ENCODE assay signal across 8 cellular contexts in genomic region chr17:28644782-28645575, GRCh38. TPM values are rescaled to one million over a fixed set of nuclear protein-coding genes. Genes with fewer than 3 reads are reported as not detected.
DNase-seq lines count a peak whose midpoint lies in the region; ATAC-seq and TF ChIP-seq lines count a peak whose summit lies in the region.

Gene BLTP2 (minus strand): TSS chr17:28645158. CDS start chr17:28645056, 102 bp downstream.

- no peaks in the 10 kb centered on the region for H3K9me3 ChIP-seq in cardiac muscle cell (ENCODE audit: low read depth)
- no peaks in the 10 kb centered on the region for H3K9me3 ChIP-seq in trophoblast cell (ENCODE audit: insufficient read depth, low read depth, low read length)
- no peaks in the 10 kb centered on the region for H3K9me3 ChIP-seq in tibial nerve

- no peak within 1 kb of the TSS for H2BK12ac ChIP-seq in trophoblast cell (ENCODE audit: low read length)

- H2AK5ac ChIP-seq in trophoblast cell (ENCODE audit: low read length), result peak within 1 kb of the TSS; percentile 39

- peak; percentile 61 to 95 for TF ChIP-seq EP300 in tibial nerve (IDR thresholded peaks at IDR 0.05)

- peaks cover 37% of the 10 kb centered on the region for H3K4me1 Mint-ChIP-seq in activated naive CD8-positive, alpha-beta T cell treated with anti-CD3 and anti-CD28 coated beads, Interleukin-2, amount 50 U/mL, for 24 hours

- H3K4ac ChIP-seq in trophoblast cell (ENCODE audit: low read depth, low read length), result peak within 1 kb of the TSS; percentile 65

- peak within 1 kb of the TSS; percentile 85 for H2BK5ac ChIP-seq in trophoblast cell (ENCODE audit: low read depth, low read length, poor library complexity)

- H3K27me3 Mint-ChIP-seq in activated naive CD8-positive, alpha-beta T cell treated with anti-CD3 and anti-CD28 coated beads, Interleukin-2, amount 50 U/mL, for 24 hours, result no peaks in the 10 kb centered on the region

- H3K4me1 ChIP-seq in cardiac muscle cell (ENCODE audit: low read depth) (peaks cover 17% of the 10 kb centered on the region), trophoblast cell (ENCODE audit: control insufficient read depth in 1 of 2, insufficient read depth in 2 of 2, low read length in 2 of 2) (peaks cover 0 to 4% of the 10 kb centered on the region in 2 experiments), tibial nerve (peaks cover 4 to 37% (median 24%) of the 10 kb centered on the region in 4 donors)

- peaks cover 41% of the 10 kb centered on the region for H3K36me3 Mint-ChIP-seq in activated naive CD8-positive, alpha-beta T cell treated with anti-CD3 and anti-CD28 coated beads, Interleukin-2, amount 50 U/mL, for 24 hours (ENCODE audit: low read depth)

- peak; percentile 90 for TF ChIP-seq POLR2A in GM10847 (IDR thresholded peaks at IDR 0.05; ENCODE audit: extremely low read depth, insufficient read length)
- TF ChIP-seq POLR2A in tibial nerve (IDR thresholded peaks at IDR 0.05), result peak; percentile 77 to 94

- H3K4me3 ChIP-seq in cardiac muscle cell (peak within 1 kb of the TSS; percentile 91), trophoblast cell (ENCODE audit: low read depth, low read length) (peak within 1 kb of the TSS; percentile 81), tibial nerve (peak within 1 kb of the TSS; percentile 91 to 100 (median 92))

- H3K9ac ChIP-seq in trophoblast cell (ENCODE audit: low read length), result peak within 1 kb of the TSS; percentile 94

- no peak for TF ChIP-seq CTCF in cardiac muscle cell (IDR thresholded peaks at IDR 0.05; ENCODE audit: low read depth, low read length)
- TF ChIP-seq CTCF in tibial nerve (IDR thresholded peaks at IDR 0.05), result peak in 3 of 5 experiments; percentile 6 to 68 (median 66)

- WGBS in trophoblast cell (ENCODE audit: extremely low coverage, insufficient coverage, insufficient read length), result no CpG with 5 or more reads among the region's 89 CpGs
- 0 to 1% methylated on average over 35 to 73 of the region's 89 CpGs for WGBS in tibial nerve, 2 donors

- H3K23ac ChIP-seq in trophoblast cell (ENCODE audit: low read length), result no peak within 1 kb of the TSS

- peaks cover 10% of the 10 kb centered on the region for H3K79me1 ChIP-seq in trophoblast cell (ENCODE audit: low read length)

- H3K27ac ChIP-seq in cardiac muscle cell (peak within 1 kb of the TSS; percentile 92), trophoblast cell (ENCODE audit: low read depth, low read length) (peak within 1 kb of the TSS; percentile 77), tibial nerve (peak within 1 kb of the TSS; percentile 92 to 96 (median 94))

- peak within 1 kb of the TSS; percentile 100 for H3K4me3 Mint-ChIP-seq in activated naive CD8-positive, alpha-beta T cell treated with anti-CD3 and anti-CD28 coated beads, Interleukin-2, amount 50 U/mL, for 24 hours

- H3K18ac ChIP-seq in trophoblast cell (ENCODE audit: low read length), result peak within 1 kb of the TSS; percentile 86

- H3K79me2 ChIP-seq in trophoblast cell (ENCODE audit: control insufficient read depth, insufficient read depth, low read length, poor library complexity), result peaks cover 8% of the 10 kb centered on the region

- peak; percentile 68 for DNase-seq in NCI-H1417 treated with DMSO at 0.1 percent for 48 hours (lab: John Stamatoyannopoulos, UW)
- DNase-seq in SW480 (ENCODE audit: low spot score), result peak; percentile 93
- DNase-seq in activated naive CD8-positive, alpha-beta T cell treated with anti-CD3 and anti-CD28 coated beads, Interleukin-2, amount 50 U/mL, for 24 hours, result peak; percentile 97
- peak; percentile 97 for DNase-seq in cardiac muscle cell (ENCODE audit: low read depth in 1 of 2, low spot score in 1 of 2)
- peak; percentile 96 for DNase-seq in trophoblast cell
- DNase-seq in tibial nerve (ENCODE audit: low spot score in 2 of 2), result peak; percentile 88 to 92

- H4K91ac ChIP-seq in trophoblast cell (ENCODE audit: low read depth, low read length), result peak within 1 kb of the TSS; percentile 79

- ATAC-seq in HG02678 (IDR thresholded peaks at IDR 0.05; ENCODE audit: unreplicated experiment), result peak; percentile 93
- ATAC-seq in activated naive CD8-positive, alpha-beta T cell treated with anti-CD3 and anti-CD28 coated beads, Interleukin-2, amount 50 U/mL, for 24 hours, result peak; percentile 99

- peak within 1 kb of the TSS; percentile 66 for H2AFZ ChIP-seq in trophoblast cell (ENCODE audit: insufficient read depth, low read length, poor library complexity)

- peak within 1 kb of the TSS; percentile 90 for H3K14ac ChIP-seq in trophoblast cell (ENCODE audit: low read length)

- no peaks in the 10 kb centered on the region for H3K27me3 ChIP-seq in cardiac muscle cell
- H3K27me3 ChIP-seq in trophoblast cell (ENCODE audit: insufficient read depth, low read length), result no peaks in the 10 kb centered on the region
- H3K27me3 ChIP-seq in tibial nerve, result no peaks in the 10 kb centered on the region

- H2BK120ac ChIP-seq in trophoblast cell (ENCODE audit: insufficient read depth, low read length, poor library complexity), result peak within 1 kb of the TSS; percentile 2

- H4K12ac ChIP-seq in trophoblast cell (ENCODE audit: low read depth, low read length), result peak within 1 kb of the TSS; percentile 88

- H3K9me3 Mint-ChIP-seq in activated naive CD8-positive, alpha-beta T cell treated with anti-CD3 and anti-CD28 coated beads, Interleukin-2, amount 50 U/mL, for 24 hours, result no peaks in the 10 kb centered on the region

- peak within 1 kb of the TSS; percentile 94 for H4K8ac ChIP-seq in trophoblast cell (ENCODE audit: low read depth, low read length)

- peak within 1 kb of the TSS; percentile 95 for H3K4me2 ChIP-seq in trophoblast cell (ENCODE audit: low read length)

- peak within 1 kb of the TSS; percentile 95 for H3K27ac Mint-ChIP-seq in activated naive CD8-positive, alpha-beta T cell treated with anti-CD3 and anti-CD28 coated beads, Interleukin-2, amount 50 U/mL, for 24 hours

- H3K36me3 ChIP-seq in cardiac muscle cell, result peaks cover 27% of the 10 kb centered on the region
- H3K36me3 ChIP-seq in trophoblast cell (ENCODE audit: control insufficient read depth in 1 of 2, insufficient read depth in 2 of 2, low read length in 2 of 2), result peaks cover 14 to 38% of the 10 kb centered on the region in 2 experiments
- H3K36me3 ChIP-seq in tibial nerve, result peaks cover 0 to 53% (median 15%) of the 10 kb centered on the region in 3 donors

RNA-seq across cellular contexts. Expression of gene BLTP2, which starts in this region (rescaled TPM):
- total RNA-seq in cardiac muscle cell (67.3 and 89.0 TPM in 2 replicates), tibial nerve (100 to 1,000 TPM in 3 of 4 donors, 10 to 100 TPM in 1; 95.1 to 133 (median 111) TPM)
- 49.2 and 49.9 TPM in 2 replicates for polyA plus RNA-seq in cardiac muscle cell
- polyA plus RNA-seq in trophoblast cell (2013), result 79.4 and 79.9 TPM in 2 replicates

Comparison
In these comparisons a context has a peak if more than half of its experiments do, and no peak if none do; other contexts are left out.
1. Peak in every context shown above with its lines: DNase-seq, ATAC-seq, H3K4me3 ChIP-seq and H3K27ac ChIP-seq.